8 cellular contexts compared by ENCODE assay signal in genomic region chr17:40218006-40218739, GRCh38. TPM values are rescaled to one million over a fixed set of nuclear protein-coding genes. Genes with fewer than 3 reads are reported as not detected.
DNase-seq lines count a peak whose midpoint lies in the region; ATAC-seq and TF ChIP-seq lines count a peak whose summit lies in the region.

No MANE protein-coding gene starts in this region.

- DNase-seq in M059J (ENCODE audit: low read depth) (peak; percentile 83), chondrocyte (ENCODE audit: low spot score) (peak; percentile 7), natural killer cell (no peak), GM13976 (ENCODE audit: low spot score) (no peak), UCSD-AML1 (lab: John Stamatoyannopoulos, UW; ENCODE audit: unreplicated experiment) (no peak), KG1 (lab: John Stamatoyannopoulos, UW) (no peak)

- H3K27ac ChIP-seq in BLaER1 treated with 17β-estradiol and CSF1 and Interleukin-3, amounts not matched to agents 10 nM and 100 nM = peak overlapping the region; percentile 70 to 94 (median 76)

- H3K4me3 ChIP-seq in BLaER1 treated with 17β-estradiol and CSF1 and Interleukin-3, amounts not matched to agents 10 nM and 100 nM = peak overlapping the region in 9 of 10 experiments; percentile 67 to 78 (median 76); a peak in 12 of 20 replicates

- H3K27me3 ChIP-seq in BLaER1 treated with 17β-estradiol and CSF1 and Interleukin-3, amounts not matched to agents 10 nM and 100 nM = no peaks in the 10 kb centered on the region

- H4K20me1 ChIP-seq in BLaER1 treated with 17β-estradiol and CSF1 and Interleukin-3, amounts not matched to agents 10 nM and 100 nM = peaks cover 0 to 6% (median 0%) of the 10 kb centered on the region in 11 experiments; a peak in 3 of 22 replicates

- H3K4me3 Mint-ChIP-seq in chondrocyte (ENCODE audit: unreplicated experiment) (peak overlapping the region; percentile 90), natural killer cell (peak overlapping the region; percentile 88)

- ATAC-seq in natural killer cell (no peak), HG02938 (IDR thresholded peaks at IDR 0.05; ENCODE audit: unreplicated experiment) (no peak)

- H3K4me1 ChIP-seq in BLaER1 treated with 17β-estradiol and CSF1 and Interleukin-3, amounts not matched to agents 10 nM and 100 nM = peaks cover 9 to 27% (median 16%) of the 10 kb centered on the region in 10 experiments; a peak in 19 of 20 replicates

- H3K27me3 Mint-ChIP-seq in chondrocyte (ENCODE audit: low read depth) (no peaks in the 10 kb centered on the region), natural killer cell (ENCODE audit: low read depth in 2 of 2) (no peaks in the 10 kb centered on the region)

- H3K36me3 ChIP-seq in BLaER1 treated with 17β-estradiol and CSF1 and Interleukin-3, amounts not matched to agents 10 nM and 100 nM = peaks cover 0 to 1% (median under 1%) of the 10 kb centered on the region in 11 experiments; a peak in 4 of 22 replicates

- H3K9ac ChIP-seq in BLaER1 treated with 17β-estradiol and CSF1 and Interleukin-3, amounts not matched to agents 10 nM and 100 nM = peak overlapping the region in 4 of 11 experiments; percentile 76 to 90 (median 81); a peak in 4 of 22 replicates

- H3K4me1 Mint-ChIP-seq in chondrocyte (ENCODE audit: low read depth) = peaks cover 25% of the 10 kb centered on the region
- peaks cover 23 to 33% of the 10 kb centered on the region in 2 donors for H3K4me1 Mint-ChIP-seq in natural killer cell

- TF ChIP-seq CTCF in chondrocyte (IDR thresholded peaks at IDR 0.05) = no peak
- TF ChIP-seq CTCF in natural killer cell (IDR thresholded peaks at IDR 0.05) = no peak
- TF ChIP-seq CTCF in GM13976 (IDR thresholded peaks at IDR 0.05; ENCODE audit: borderline replicate concordance, control extremely low read depth, extremely low read depth, insufficient read depth, missing control alignments) = no peak

- in situ Hi-C loops in GM13976 (cut with MboI; ENCODE audit: low sequenced_read_pairs, unreplicated experiment) = no loop called here

- H3K9me3 ChIP-seq in BLaER1 treated with 17β-estradiol and CSF1 and Interleukin-3, amounts not matched to agents 10 nM and 100 nM (replicated peaks in 1 of 11) = no peaks in the 10 kb centered on the region

- H3K27ac Mint-ChIP-seq in chondrocyte (ENCODE audit: unreplicated experiment) (peak overlapping the region; percentile 100), natural killer cell (peak overlapping the region; percentile 99)

- peak overlapping the region; percentile 69 to 91 (median 80) for H3K4me2 ChIP-seq in BLaER1 treated with 17β-estradiol and CSF1 and Interleukin-3, amounts not matched to agents 10 nM and 100 nM

- H3K9me3 Mint-ChIP-seq in chondrocyte (ENCODE audit: low read depth) (no peaks in the 10 kb centered on the region), natural killer cell (no peaks in the 10 kb centered on the region)

- H3K36me3 Mint-ChIP-seq in chondrocyte (ENCODE audit: low read depth) (no peaks in the 10 kb centered on the region), natural killer cell (no peaks in the 10 kb centered on the region)

- intact Hi-C loops in natural killer cell (cut with micrococcal nuclease) = loop anchor here (5.0 kb wide), 2 partner anchors 69 to 76 kb away; partner anchors contain the start of genes CASC3 and CDC6

RNA-seq across cellular contexts. Expression of gene WIPF2, which starts 0.9 kb away (rescaled TPM):
- 11.2 and 12.8 TPM in 2 replicates for total RNA-seq in M059J (2014; rRNA removed; shearing (Covaris generic))
- 25.9 to 28.3 TPM (median 28.1 TPM) in 3 replicates for total RNA-seq in chondrocyte
- 10 to 100 TPM; 43.2 to 47.4 (median 43.9) TPM for total RNA-seq in natural killer cell

RNA-seq across cellular contexts. Expression of gene RAPGEFL1, which starts 40.9 kb away (rescaled TPM):
- total RNA-seq in M059J (2014; rRNA removed; shearing (Covaris generic)) = 0.25 TPM in 1 of 2 replicates, not detected in the other
- total RNA-seq in chondrocyte = 3.6 to 5.5 TPM (median 3.9 TPM) in 3 replicates
- total RNA-seq in natural killer cell = 1 to 10 TPM; 4.7 to 9.0 (median 6.7) TPM

Comparison
In these comparisons a context has a peak if more than half of its experiments do, and no peak if none do; other contexts are left out.
1. DNase-seq: peak in M059J (single experiment) and chondrocyte (single experiment); none in natural killer cell (single experiment), GM13976 (single experiment), UCSD-AML1 (single experiment) and KG1 (single experiment).